1 cellular context compared by ENCODE assay signal in the genomic region with DNA sequence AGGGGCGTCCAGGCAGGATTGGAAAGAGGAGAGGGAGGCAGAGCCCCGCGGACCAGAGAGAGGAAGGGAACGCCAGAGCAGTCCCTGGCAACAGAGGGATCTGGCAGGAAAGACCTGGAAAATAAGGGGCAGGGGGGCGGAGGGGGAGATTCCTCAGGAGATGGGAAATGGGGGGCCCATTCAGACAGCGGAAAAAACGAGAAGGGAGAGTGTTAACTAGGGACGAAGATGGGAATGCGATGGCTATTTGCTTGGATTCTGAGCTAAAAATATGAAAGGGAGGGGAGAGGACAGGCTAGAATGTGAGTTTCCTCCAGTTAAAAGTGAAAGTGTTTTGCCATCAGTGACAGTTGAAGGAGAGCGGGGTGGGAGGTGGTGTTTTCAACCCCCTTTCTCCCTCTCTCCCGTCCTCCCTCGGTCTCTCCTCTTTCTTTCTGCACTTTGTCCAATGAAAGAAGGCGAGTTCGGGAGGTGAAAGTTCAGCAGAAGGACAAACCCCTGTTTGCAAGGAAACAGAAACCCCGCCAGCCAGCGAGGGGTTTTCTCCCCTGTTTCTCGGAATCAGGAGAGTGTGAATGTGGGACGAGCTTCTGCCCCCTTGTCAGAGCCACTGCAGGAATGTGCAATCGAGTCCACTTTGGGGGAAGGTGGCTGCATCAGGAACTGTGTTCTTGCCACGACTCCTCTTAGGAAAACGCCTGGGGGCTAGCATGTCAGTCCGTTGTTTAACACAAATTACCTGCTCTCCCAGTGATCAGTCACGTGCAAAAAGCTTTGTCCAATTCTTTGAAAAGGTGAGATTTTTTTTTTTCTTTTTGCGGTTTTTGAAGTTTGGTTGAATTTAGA.
TF ChIP-seq lines count a peak whose summit lies in the region.

No MANE protein-coding gene starts in this region.

TF ChIP-seq in HepG2, 621 proteins besides CTCF, POLR2A, EP300 and RAD21 (continued from another document):
- no peak for TF ChIP-seq CEBPB (IDR thresholded peaks at IDR 0.05; ENCODE audit: borderline replicate concordance, low read depth, low read length)
- TF ChIP-seq, protein P1, sequence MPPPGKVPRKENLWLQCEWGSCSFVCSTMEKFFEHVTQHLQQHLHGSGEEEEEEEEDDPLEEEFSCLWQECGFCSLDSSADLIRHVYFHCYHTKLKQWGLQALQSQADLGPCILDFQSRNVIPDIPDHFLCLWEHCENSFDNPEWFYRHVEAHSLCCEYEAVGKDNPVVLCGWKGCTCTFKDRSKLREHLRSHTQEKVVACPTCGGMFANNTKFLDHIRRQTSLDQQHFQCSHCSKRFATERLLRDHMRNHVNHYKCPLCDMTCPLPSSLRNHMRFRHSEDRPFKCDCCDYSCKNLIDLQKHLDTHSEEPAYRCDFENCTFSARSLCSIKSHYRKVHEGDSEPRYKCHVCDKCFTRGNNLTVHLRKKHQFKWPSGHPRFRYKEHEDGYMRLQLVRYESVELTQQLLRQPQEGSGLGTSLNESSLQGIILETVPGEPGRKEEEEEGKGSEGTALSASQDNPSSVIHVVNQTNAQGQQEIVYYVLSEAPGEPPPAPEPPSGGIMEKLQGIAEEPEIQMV (CRISPR knock-in tag; IDR thresholded peaks at IDR 0.05; ENCODE audit: low read depth), result peak; percentile 95
- TF ChIP-seq, protein P2, sequence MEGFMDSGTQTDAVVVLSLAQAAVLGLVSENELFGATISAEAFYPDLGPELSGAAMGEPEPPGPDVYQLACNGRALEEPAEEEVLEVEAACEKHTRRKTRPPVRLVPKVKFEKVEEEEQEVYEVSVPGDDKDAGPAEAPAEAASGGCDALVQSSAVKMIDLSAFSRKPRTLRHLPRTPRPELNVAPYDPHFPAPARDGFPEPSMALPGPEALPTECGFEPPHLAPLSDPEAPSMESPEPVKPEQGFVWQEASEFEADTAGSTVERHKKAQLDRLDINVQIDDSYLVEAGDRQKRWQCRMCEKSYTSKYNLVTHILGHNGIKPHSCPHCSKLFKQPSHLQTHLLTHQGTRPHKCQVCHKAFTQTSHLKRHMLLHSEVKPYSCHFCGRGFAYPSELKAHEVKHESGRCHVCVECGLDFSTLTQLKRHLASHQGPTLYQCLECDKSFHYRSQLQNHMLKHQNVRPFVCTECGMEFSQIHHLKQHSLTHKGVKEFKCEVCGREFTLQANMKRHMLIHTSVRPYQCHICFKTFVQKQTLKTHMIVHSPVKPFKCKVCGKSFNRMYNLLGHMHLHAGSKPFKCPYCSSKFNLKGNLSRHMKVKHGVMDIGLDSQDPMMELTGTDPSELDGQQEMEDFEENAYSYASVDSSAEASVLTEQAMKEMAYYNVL (CRISPR knock-in tag; IDR thresholded peaks at IDR 0.05; ENCODE audit: borderline replicate concordance), result peak; percentile 94; the same call in 1 of the 2 replicates
- peak; percentile 42; the same call in 1 of the 2 replicates for TF ChIP-seq BHLHE40 (IDR thresholded peaks at IDR 0.05; ENCODE audit: low read length)
- no peak for TF ChIP-seq ZNF572 (CRISPR knock-in tag; IDR thresholded peaks at IDR 0.05)
- TF ChIP-seq ZMYM4 (CRISPR knock-in tag; IDR thresholded peaks at IDR 0.05), result 0 out of 2 replicates have a peak, but pooled peaks have one; percentile 20
- TF ChIP-seq TAF1 (CRISPR knock-in tag; IDR thresholded peaks at IDR 0.05), result peak; percentile 66
- no peak for TF ChIP-seq TMF1 (CRISPR knock-in tag; IDR thresholded peaks at IDR 0.05; ENCODE audit: low read depth)
- TF ChIP-seq KDM6A (CRISPR knock-in tag; IDR thresholded peaks at IDR 0.05; ENCODE audit: low read depth), result no peak
- TF ChIP-seq ZNF292 (CRISPR knock-in tag; IDR thresholded peaks at IDR 0.05; ENCODE audit: borderline replicate concordance, low read depth), result 0 out of 2 replicates have a peak, but pooled peaks have one; percentile 48
- no peak for TF ChIP-seq ZNF678 (CRISPR knock-in tag; IDR thresholded peaks at IDR 0.05)
- TF ChIP-seq ZNF644 (CRISPR knock-in tag; IDR thresholded peaks at IDR 0.05; ENCODE audit: low read depth), result no peak
